ENCODE assay signal across 1 cellular context in the genomic region with DNA sequence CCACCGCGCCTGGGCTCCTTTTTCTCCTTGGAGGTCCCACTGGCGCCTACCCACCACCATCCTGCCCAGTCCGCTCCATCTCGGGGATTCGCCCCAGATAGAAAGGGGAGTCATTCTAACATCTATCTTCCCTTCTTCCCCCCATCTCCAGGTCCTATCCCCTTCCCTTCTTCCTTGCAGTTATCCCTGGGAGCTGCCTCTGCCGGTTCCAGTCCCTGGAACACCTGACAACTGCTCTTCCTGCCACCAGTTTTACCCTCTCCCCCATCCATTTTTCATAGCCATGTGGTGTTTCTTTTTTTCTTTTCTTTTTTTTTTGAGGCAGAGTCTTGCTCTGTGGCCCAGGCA.
TF ChIP-seq lines count a peak whose summit lies in the region.

No MANE protein-coding gene starts in this region.

TF ChIP-seq in HEK293T, 16 proteins besides CTCF, POLR2A, EP300 and RAD21 (continued from another document):
- TF ChIP-seq L3MBTL2 (conservative IDR thresholded peaks at IDR 0.05) (no peak), SUZ12 (IDR thresholded peaks at IDR 0.05) (no peak)
